8 cellular contexts compared by ENCODE assay signal in genomic region chr13:52001120-52001731, GRCh38. TPM values are rescaled to one million over a fixed set of nuclear protein-coding genes. Genes with fewer than 3 reads are reported as not detected.
A peak's percentile ranks its signal among the peaks of the same experiment; 100 is the strongest.
DNase-seq lines count a peak whose midpoint lies in the region; ATAC-seq, FAIRE-seq and TF ChIP-seq lines count a peak whose summit lies in the region.

No MANE protein-coding gene starts in this region.

- H3K27me3 ChIP-seq in CD4-positive, CD25-positive, alpha-beta regulatory T cell (ENCODE audit: control insufficient read depth, insufficient read depth, low read length), result peaks cover 7% of the 10 kb centered on the region
- peaks cover 14% of the 10 kb centered on the region for H3K27me3 ChIP-seq in bronchial epithelial cell (ENCODE audit: control insufficient read depth, insufficient read depth, low read length)
- H3K27me3 ChIP-seq in right lobe of liver, result no peaks in the 10 kb centered on the region

- TF ChIP-seq POLR2A in right lobe of liver (IDR thresholded peaks at IDR 0.05), result no peak

- no peak overlapping the region for H3K27ac ChIP-seq in CD4-positive, CD25-positive, alpha-beta regulatory T cell (ENCODE audit: insufficient read depth, low read length, poor library complexity, severe bottlenecking)
- H3K27ac ChIP-seq in right lobe of liver, result no peak overlapping the region

- peak; percentile 69 to 73 for ATAC-seq in CD4-positive, CD25-positive, alpha-beta regulatory T cell (ENCODE audit: low read depth in 2 of 2)
- ATAC-seq in GM18511 (IDR thresholded peaks at IDR 0.05; ENCODE audit: unreplicated experiment) (peak; percentile 89), HG03060 (IDR thresholded peaks at IDR 0.05; ENCODE audit: low read depth, unreplicated experiment) (peak; percentile 73), right lobe of liver (peak; percentile 16 to 54 (median 37))

- DNase-seq in CD4-positive, CD25-positive, alpha-beta regulatory T cell, result peak in 2 of 3 donors; percentile 41 to 69
- peak; percentile 69 for DNase-seq in NCI-H748 (lab: John Stamatoyannopoulos, UW; ENCODE audit: unreplicated experiment)
- DNase-seq in bronchial epithelial cell (ENCODE audit: low read depth), result peak; percentile 60
- no peak for DNase-seq in right lobe of liver
- DNase-seq in stimulated activated CD4-positive, alpha-beta T cell treated with anti-CD3 and anti-CD28 coated beads, Interleukin-4, amount 100 ng/mL, for 4 hours, result no peak
- no peak for DNase-seq in H4 (ENCODE audit: low spot score)

- no peaks in the 10 kb centered on the region for H3K36me3 Mint-ChIP-seq in CD4-positive, CD25-positive, alpha-beta regulatory T cell

- 30% methylated on average over 3 of the region's 3 CpGs for WGBS in right lobe of liver (ENCODE audit: insufficient coverage, low coverage, low lambda C conversion rate, missing lambda C conversion rate)

- no peaks in the 10 kb centered on the region for H3K9me3 Mint-ChIP-seq in CD4-positive, CD25-positive, alpha-beta regulatory T cell

- FAIRE-seq in bronchial epithelial cell (lab: Jason Lieb, UNC), result no peak

- no peaks in the 10 kb centered on the region for H3K4me1 ChIP-seq in CD4-positive, CD25-positive, alpha-beta regulatory T cell (ENCODE audit: control insufficient read depth, insufficient read depth, low read length, poor library complexity, severe bottlenecking)
- H3K4me1 ChIP-seq in right lobe of liver, result peaks cover 0 to 43% (median 16%) of the 10 kb centered on the region in 4 donors

- no peak overlapping the region for H3K4me3 Mint-ChIP-seq in CD4-positive, CD25-positive, alpha-beta regulatory T cell

- TF ChIP-seq CTCF in bronchial epithelial cell (IDR thresholded peaks at IDR 0.05; ENCODE audit: insufficient read depth, low read length, severe bottlenecking) (peak; percentile 64), right lobe of liver (IDR thresholded peaks at IDR 0.05) (peak; percentile 63 to 70 (median 64))

- peaks cover 33% of the 10 kb centered on the region for H3K27me3 Mint-ChIP-seq in CD4-positive, CD25-positive, alpha-beta regulatory T cell

- no peaks in the 10 kb centered on the region for H3K36me3 ChIP-seq in CD4-positive, CD25-positive, alpha-beta regulatory T cell (ENCODE audit: control insufficient read depth, insufficient read depth, low read length)
- no peaks in the 10 kb centered on the region for H3K36me3 ChIP-seq in bronchial epithelial cell (ENCODE audit: control insufficient read depth, insufficient read depth, low read length)
- H3K36me3 ChIP-seq in right lobe of liver, result no peaks in the 10 kb centered on the region

- no peaks in the 10 kb centered on the region for H3K4me1 Mint-ChIP-seq in CD4-positive, CD25-positive, alpha-beta regulatory T cell

- no peak overlapping the region for H3K27ac Mint-ChIP-seq in CD4-positive, CD25-positive, alpha-beta regulatory T cell

- H3K9me3 ChIP-seq in CD4-positive, CD25-positive, alpha-beta regulatory T cell (ENCODE audit: control insufficient read depth in 2 of 2, low read length in 2 of 2), result no peaks in the 10 kb centered on the region
- H3K9me3 ChIP-seq in right lobe of liver, result no peaks in the 10 kb centered on the region

- H3K4me3 ChIP-seq in CD4-positive, CD25-positive, alpha-beta regulatory T cell (ENCODE audit: low read depth, low read length), result no peak overlapping the region
- H3K4me3 ChIP-seq in bronchial epithelial cell (ENCODE audit: low read depth, low read length), result no peak overlapping the region
- no peak overlapping the region for H3K4me3 ChIP-seq in right lobe of liver

- intact Hi-C loops in right lobe of liver (cut with DNase I), result loop anchor here (5.0 to 10.0 kb wide), 2 partner anchors 124 to 126 kb away; partner anchors contain the start of gene NEK5 (in 2 of the 2)

RNA-seq across cellular contexts. Expression of gene ATP7B, which starts 10.0 kb away (rescaled TPM):
- total RNA-seq in CD4-positive, CD25-positive, alpha-beta regulatory T cell, result 1.4 TPM
- polyA plus RNA-seq in CD4-positive, CD25-positive, alpha-beta regulatory T cell, result under 1 TPM; 0.18 to 0.59 (median 0.28) TPM
- total RNA-seq in bronchial epithelial cell (3.9 and 8.7 TPM in 2 replicates), right lobe of liver (10 to 100 TPM; 17.1 to 27.6 (median 21.6) TPM)
- total RNA-seq in H4 (2014; rRNA removed; shearing (Covaris generic)), result 1.8 and 2.4 TPM in 2 replicates

RNA-seq across cellular contexts. Expression of gene ALG11, which starts 11.0 kb away (rescaled TPM):
- total RNA-seq in CD4-positive, CD25-positive, alpha-beta regulatory T cell, result 24.6 TPM
- 10 to 100 TPM; 19.2 to 27.6 (median 23.4) TPM for polyA plus RNA-seq in CD4-positive, CD25-positive, alpha-beta regulatory T cell
- total RNA-seq in bronchial epithelial cell (17.5 and 24.5 TPM in 2 replicates), right lobe of liver (10 to 100 TPM in 5 of 6 experiments, 1 to 10 TPM in 1; 8.8 to 23.0 (median 15.4) TPM)
- total RNA-seq in H4 (2014; rRNA removed; shearing (Covaris generic)), result 17.6 and 22.3 TPM in 2 replicates

RNA-seq across cellular contexts. Expression of gene UTP14C, which starts 23.3 kb away (rescaled TPM):
- total RNA-seq in CD4-positive, CD25-positive, alpha-beta regulatory T cell, result 4.0 TPM
- polyA plus RNA-seq in CD4-positive, CD25-positive, alpha-beta regulatory T cell, result 1 to 10 TPM in 3 of 4 donors, under 1 TPM in 1; 0.97 to 2.9 (median 1.5) TPM
- total RNA-seq in bronchial epithelial cell (10.6 and 10.8 TPM in 2 replicates), right lobe of liver (10 to 100 TPM in 5 of 6 experiments, 1 to 10 TPM in 1; 8.1 to 10.9 (median 10.4) TPM)
- total RNA-seq in H4 (2014; rRNA removed; shearing (Covaris generic)), result 4.2 and 5.0 TPM in 2 replicates

Comparison
In these comparisons a context has a peak if more than half of its experiments do, and no peak if none do; other contexts are left out.
1. ATAC-seq: peak in every context shown above with its lines; median percentile 89 in GM18511; 73 in HG03060; 71 in CD4-positive, CD25-positive, alpha-beta regulatory T cell; 37 in right lobe of liver.
2. DNase-seq: peak in CD4-positive, CD25-positive, alpha-beta regulatory T cell (2 of 3), NCI-H748 (single experiment) and bronchial epithelial cell (single experiment); none in right lobe of liver (0 of 3), stimulated activated CD4-positive, alpha-beta T cell treated with anti-CD3 and anti-CD28 coated beads, Interleukin-4, amount 100 ng/mL, for 4 hours (0 of 2) and H4 (single experiment).